22 cellular contexts compared by ENCODE assay signal in the genomic region with DNA sequence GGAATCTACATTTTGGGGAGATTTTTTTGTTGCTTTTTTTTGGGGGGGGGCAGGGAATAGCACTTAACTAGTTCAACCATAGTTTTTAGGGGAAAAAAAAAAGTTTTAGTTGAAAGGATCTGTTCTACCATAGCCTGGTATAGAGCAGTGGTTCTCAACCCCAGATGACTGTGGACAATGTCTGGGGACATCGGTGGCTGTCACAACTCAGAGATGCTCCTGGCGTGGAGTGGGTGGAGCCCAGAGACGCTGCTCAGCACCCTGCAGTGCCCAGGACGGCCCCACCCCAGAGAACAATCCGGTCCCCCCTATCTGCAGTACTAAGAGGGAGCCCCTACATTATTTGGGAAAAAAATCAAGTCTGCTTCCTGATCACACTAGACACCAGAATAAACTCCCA. TPM values are rescaled to one million over a fixed set of nuclear protein-coding genes. Genes with fewer than 3 reads are reported as not detected.
DNase-seq lines count a peak whose midpoint lies in the region; ATAC-seq and TF ChIP-seq lines count a peak whose summit lies in the region.
"Had no signal": no experiment of that assay in that cellular context is flagged by ENCODE, and none has a peak within 500 bp of the region (broad histone marks: within the 10 kb centered on the region; RNA-seq: fewer than 3 reads in every experiment).

No MANE protein-coding gene starts in this region.

- intact Hi-C loops in body of pancreas (cut with DNase I): no loop called here
- intact Hi-C loops in CD4-positive, alpha-beta T cell (cut with DNase I, micrococcal nuclease): no loop called here

- TF ChIP-seq POLR2A in body of pancreas (IDR thresholded peaks at IDR 0.05): no peak

- peaks cover 10% of the 10 kb centered on the region for H3F3A ChIP-seq in DOHH2 (ENCODE audit: control insufficient read depth, insufficient read depth)

- peaks cover 59% of the 10 kb centered on the region for H3K4me1 ChIP-seq in DOHH2 (ENCODE audit: control insufficient read depth, low read length)
- peaks cover 27% of the 10 kb centered on the region for H3K4me1 ChIP-seq in body of pancreas
- H3K4me1 ChIP-seq: BE2C had no signal

- no peak for TF ChIP-seq CTCF in DOHH2 (IDR thresholded peaks at IDR 0.05; ENCODE audit: low read depth, low read length, poor library complexity, severe bottlenecking)
- no peak for TF ChIP-seq CTCF in body of pancreas (IDR thresholded peaks at IDR 0.05)
- no peak for TF ChIP-seq CTCF in CD4-positive, alpha-beta T cell (IDR thresholded peaks at IDR 0.05)

- H3K4me2 ChIP-seq in DOHH2 (ENCODE audit: low read length): peak overlapping the region; percentile 83

- CTCF ChIA-PET in CD4-positive, alpha-beta T cell (lab: Charles Lee): no interaction called here

- peaks cover 93% of the 10 kb centered on the region for H3K79me2 ChIP-seq in DOHH2 (ENCODE audit: control insufficient read depth, low read length)

- DNase-seq in body of pancreas: no peak
- peak in 19 of 49 donors; percentile 16 to 72 (median 35) for DNase-seq in substantia nigra (lab: John Stamatoyannopoulos, UW)
- no peak for DNase-seq in NCI-H2171 treated with DMSO at 0.1 percent for 48 hours (lab: John Stamatoyannopoulos, UW)
- no peak for DNase-seq in CD4-positive, alpha-beta T cell
- no peak for DNase-seq in DMS53 (lab: John Stamatoyannopoulos, UW)
- DNase-seq: ACHN; activated T-cell treated with anti-CD3 and anti-CD28 coated beads, Interleukin-2, amount 50 U/mL, for 24 hours; BE2C; dermis blood vessel endothelial cell; HCEC 1CT; hippocampal formation; left cardiac atrium; mesendoderm; MM.1S; NCI-H2029; NCI-H524 had no signal

- H3K27me3 ChIP-seq in DOHH2 (ENCODE audit: control insufficient read depth, low read length) (no peaks in the 10 kb centered on the region), body of pancreas (no peaks in the 10 kb centered on the region), layer of hippocampus (ENCODE audit: control insufficient read depth, insufficient read depth, low read length) (no peaks in the 10 kb centered on the region)
- H3K27me3 ChIP-seq in CD4-positive, alpha-beta T cell (ENCODE audit: control insufficient read depth, insufficient read depth, low read length): no peaks in the 10 kb centered on the region
- H3K27me3 ChIP-seq: BE2C had no signal

- no peaks in the 10 kb centered on the region for H3K36me3 Mint-ChIP-seq in CD4-positive, alpha-beta T cell (ENCODE audit: low read depth)
- H3K36me3 Mint-ChIP-seq: stimulated activated effector memory CD8-positive, alpha-beta T cell treated with anti-CD3 and anti-CD28 coated beads, Interleukin-12 subunit alpha, Interleukin-12 subunit beta, amount 100 ng/mL, for 72 hours had no signal

- H3K27me3 Mint-ChIP-seq in CD4-positive, alpha-beta T cell: no peaks in the 10 kb centered on the region
- H3K27me3 Mint-ChIP-seq: activated T-cell treated with anti-CD3 and anti-CD28 coated beads, Interleukin-2, amount 50 U/mL, for 24 hours; central memory CD8-positive, alpha-beta T cell had no signal

- H4K20me1 ChIP-seq in DOHH2 (ENCODE audit: control insufficient read depth, insufficient read depth, low read depth, low read length): no peaks in the 10 kb centered on the region

- POLR2A ChIA-PET in CD4-positive, alpha-beta T cell (lab: Charles Lee): no interaction called here

- H3K27ac ChIP-seq in DOHH2 (ENCODE audit: low read depth, low read length) (peak overlapping the region; percentile 99), body of pancreas (peak overlapping the region in 3 of 4 donors; percentile 78 to 83 (median 82)), layer of hippocampus (ENCODE audit: low read depth, low read length) (peak overlapping the region; percentile 97), substantia nigra (ENCODE audit: low read depth, low read length, poor library complexity, severe bottlenecking) (peak overlapping the region; percentile 98)
- no peak overlapping the region for H3K27ac ChIP-seq in CD4-positive, alpha-beta T cell (ENCODE audit: low read depth, low read length)
- H3K27ac ChIP-seq: SK-N-MC had no signal

- H3K4me3 Mint-ChIP-seq in CD4-positive, alpha-beta T cell: no peak overlapping the region
- H3K4me3 Mint-ChIP-seq: activated T-cell treated with anti-CD3 and anti-CD28 coated beads, Interleukin-2, amount 50 U/mL, for 24 hours; central memory CD8-positive, alpha-beta T cell; stimulated activated effector memory CD8-positive, alpha-beta T cell treated with anti-CD3 and anti-CD28 coated beads, Interleukin-12 subunit alpha, Interleukin-12 subunit beta, amount 100 ng/mL, for 72 hours had no signal

- H3K4me3 ChIP-seq in DOHH2 (ENCODE audit: low read length): peak overlapping the region; percentile 84
- no peak overlapping the region for H3K4me3 ChIP-seq in body of pancreas
- H3K4me3 ChIP-seq: SK-N-MC had no signal

- no peaks in the 10 kb centered on the region for H3K9me2 ChIP-seq in DOHH2 (replicated peaks; ENCODE audit: control insufficient read depth, low read length)

- H3K4me1 Mint-ChIP-seq in CD4-positive, alpha-beta T cell (ENCODE audit: low read depth): peaks cover 14% of the 10 kb centered on the region

- 74 to 82% methylated on average over 4 to 5 of the region's 5 CpGs for WGBS in body of pancreas, 2 donors

- H3K9me3 ChIP-seq in DOHH2 (ENCODE audit: control insufficient read depth, insufficient read depth, low read length) (no peaks in the 10 kb centered on the region), body of pancreas (no peaks in the 10 kb centered on the region)
- H3K9me3 ChIP-seq in CD4-positive, alpha-beta T cell (ENCODE audit: control insufficient read depth, low read length): no peaks in the 10 kb centered on the region
- H3K9me3 ChIP-seq: BE2C had no signal

- H3K27ac Mint-ChIP-seq in CD4-positive, alpha-beta T cell: no peak overlapping the region
- H3K27ac Mint-ChIP-seq: activated T-cell treated with anti-CD3 and anti-CD28 coated beads, Interleukin-2, amount 50 U/mL, for 24 hours had no signal

- ATAC-seq in body of pancreas: no peak
- ATAC-seq in CD4-positive, alpha-beta T cell (ENCODE audit: poor library complexity): no peak
- ATAC-seq: stimulated activated effector memory CD8-positive, alpha-beta T cell treated with anti-CD3 and anti-CD28 coated beads, Interleukin-12 subunit alpha, Interleukin-12 subunit beta, amount 100 ng/mL, for 72 hours had no signal

- no peaks in the 10 kb centered on the region for H3K9me3 Mint-ChIP-seq in CD4-positive, alpha-beta T cell
- H3K9me3 Mint-ChIP-seq: activated T-cell treated with anti-CD3 and anti-CD28 coated beads, Interleukin-2, amount 50 U/mL, for 24 hours; central memory CD8-positive, alpha-beta T cell; stimulated activated effector memory CD8-positive, alpha-beta T cell treated with anti-CD3 and anti-CD28 coated beads, Interleukin-12 subunit alpha, Interleukin-12 subunit beta, amount 100 ng/mL, for 72 hours had no signal

- H3K36me3 ChIP-seq in DOHH2 (ENCODE audit: control insufficient read depth, low read length) (peaks cover 70% of the 10 kb centered on the region), body of pancreas (replicated peaks in 1 of 2; ENCODE audit: insufficient read depth in 1 of 2, low read depth in 2 of 2) (peaks cover 0 to 3% of the 10 kb centered on the region in 2 donors)
- H3K36me3 ChIP-seq: BE2C had no signal

RNA-seq across cellular contexts. Expression of gene GNG7, which starts 8.3 kb away (rescaled TPM):
- 10 to 100 TPM in 1 of 2 donors, 1 to 10 TPM in 1; 5.7 to 12.9 TPM for total RNA-seq in body of pancreas
- total RNA-seq in CD4-positive, alpha-beta T cell: 1 to 10 TPM; 5.2 to 5.7 TPM

RNA-seq across cellular contexts. Expression of gene DIRAS1, which starts 27.0 kb away (rescaled TPM):
- 1 to 10 TPM in 1 of 2 donors, under 1 TPM in 1; 0.78 to 4.9 TPM for total RNA-seq in body of pancreas
- total RNA-seq in CD4-positive, alpha-beta T cell: not detected
- total RNA-seq: T-helper 1 cell treated with Interleukin-12 subunit alpha and Interleukin-12 subunit beta and Interleukin-4 antibody, amounts not matched to agents 30 ng/mL and 1 ng/mL, for 36 hours had no signal

RNA-seq across cellular contexts. Expression of gene SLC39A3, which starts 45.6 kb away (rescaled TPM):
- 10 to 100 TPM; 36.1 to 48.8 TPM for total RNA-seq in body of pancreas
- total RNA-seq in CD4-positive, alpha-beta T cell: 1 to 10 TPM; 7.6 to 7.9 TPM

Comparison
In these comparisons a context has a peak if more than half of its experiments do, and no peak if none do; other contexts are left out.
1. RNA of gene SLC39A3, which starts 45.6 kb away (total RNA-seq): 36.1 to 48.8 TPM in body of pancreas; 7.6 to 7.9 TPM in CD4-positive, alpha-beta T cell; every median in the first group is over 4 times any median in the second.